In genomic region chr7:139339698-139340036, GRCh38 we compare ENCODE assay signal across 1 cellular context.
TF ChIP-seq lines count a peak whose summit lies in the region.

No MANE protein-coding gene starts in this region.

TF ChIP-seq in endothelial cell of umbilical vein, 7 proteins besides CTCF, POLR2A, EP300 and RAD21:
- no peak for TF ChIP-seq FOS (IDR thresholded peaks at IDR 0.05; ENCODE audit: borderline replicate concordance, insufficient read depth, low read length)
- TF ChIP-seq MYC (IDR thresholded peaks at IDR 0.05; ENCODE audit: low read depth, low read length), result no peak
- no peak for TF ChIP-seq EZH2 (IDR thresholded peaks at IDR 0.05; ENCODE audit: borderline replicate concordance, low read depth, low read length, severe bottlenecking)
- TF ChIP-seq MAX (IDR thresholded peaks at IDR 0.05; ENCODE audit: insufficient read depth, insufficient read length), result no peak
- no peak for TF ChIP-seq GATA2 (IDR thresholded peaks at IDR 0.05; ENCODE audit: insufficient read depth, insufficient read length, low read depth, low read length)
- no peak for TF ChIP-seq POLR2AphosphoS5 (IDR thresholded peaks at IDR 0.05; ENCODE audit: insufficient read depth, low read depth, low read length)
- TF ChIP-seq JUN (IDR thresholded peaks at IDR 0.05; ENCODE audit: borderline replicate concordance, insufficient read depth, insufficient read length, low read depth), result no peak
